9 cellular contexts compared by ENCODE assay signal in the genomic region with DNA sequence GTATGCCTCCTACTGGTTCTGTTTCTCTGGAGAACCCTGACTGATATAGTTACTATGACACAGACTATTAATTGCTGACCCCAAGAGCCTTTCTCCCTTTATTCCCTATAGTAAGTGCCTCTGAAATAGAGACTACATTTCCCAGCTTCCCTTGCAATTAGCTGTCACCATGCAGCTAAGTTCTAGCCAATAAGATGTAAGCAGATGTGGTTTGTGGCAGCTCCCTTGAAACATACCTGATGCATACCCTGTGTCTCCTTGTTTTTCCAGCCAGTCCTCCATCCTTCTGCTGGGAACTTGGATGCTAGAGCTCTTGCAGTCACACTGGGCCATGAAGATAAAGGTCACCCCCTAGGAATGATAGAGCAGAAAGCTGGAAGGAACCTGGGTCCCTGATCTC. TPM values are rescaled to one million over a fixed set of nuclear protein-coding genes. Genes with fewer than 3 reads are reported as not detected.
DNase-seq lines count a peak whose midpoint lies in the region; ATAC-seq and TF ChIP-seq lines count a peak whose summit lies in the region.
"Had no signal": no experiment of that assay in that cellular context is flagged by ENCODE, and none has a peak within 500 bp of the region (broad histone marks: within the 10 kb centered on the region; RNA-seq: fewer than 3 reads in every experiment).

No MANE protein-coding gene starts in this region.

- H3K9me3 Mint-ChIP-seq in activated naive CD4-positive, alpha-beta T cell treated with anti-CD3 and anti-CD28 coated beads, Interleukin-2, amount 10 ng/mL, durations not matched to agents 7 days and 5 days, result no peaks in the 10 kb centered on the region
- H3K9me3 Mint-ChIP-seq: T-cell had no signal

- H3K27ac Mint-ChIP-seq in activated naive CD4-positive, alpha-beta T cell treated with anti-CD3 and anti-CD28 coated beads, Interleukin-2, amount 10 ng/mL, durations not matched to agents 7 days and 5 days, result no peak overlapping the region
- H3K27ac Mint-ChIP-seq: T-cell had no signal

- no peaks in the 10 kb centered on the region for H3K36me3 ChIP-seq in WERI-Rb-1
- no peaks in the 10 kb centered on the region for H3K36me3 ChIP-seq in smooth muscle cell (ENCODE audit: low read depth)

- no peak overlapping the region for H3K27ac ChIP-seq in WERI-Rb-1
- H3K27ac ChIP-seq in smooth muscle cell (ENCODE audit: low read depth), result peak overlapping the region; percentile 89

- no peak overlapping the region for H3K4me3 Mint-ChIP-seq in activated naive CD4-positive, alpha-beta T cell treated with anti-CD3 and anti-CD28 coated beads, Interleukin-2, amount 10 ng/mL, durations not matched to agents 7 days and 5 days
- H3K4me3 Mint-ChIP-seq: T-cell had no signal

- peak overlapping the region; percentile 20 for H3K4me2 ChIP-seq in smooth muscle cell

- H3K36me3 Mint-ChIP-seq in activated naive CD4-positive, alpha-beta T cell treated with anti-CD3 and anti-CD28 coated beads, Interleukin-2, amount 10 ng/mL, durations not matched to agents 7 days and 5 days, result no peaks in the 10 kb centered on the region
- H3K36me3 Mint-ChIP-seq: T-cell had no signal

- no peak overlapping the region for H3K9ac ChIP-seq in smooth muscle cell (ENCODE audit: low read depth)

- H3K4me1 ChIP-seq in smooth muscle cell (ENCODE audit: low read depth), result no peaks in the 10 kb centered on the region

- H3K4me1 Mint-ChIP-seq in activated naive CD4-positive, alpha-beta T cell treated with anti-CD3 and anti-CD28 coated beads, Interleukin-2, amount 10 ng/mL, durations not matched to agents 7 days and 5 days, result peaks cover 10% of the 10 kb centered on the region
- H3K4me1 Mint-ChIP-seq: T-cell had no signal

- DNase-seq in activated naive CD4-positive, alpha-beta T cell treated with anti-CD3 and anti-CD28 coated beads, Interleukin-2, amount 10 ng/mL, durations not matched to agents 7 days and 5 days, result peak; percentile 23
- DNase-seq in activated naive CD4-positive, alpha-beta T cell (lab: John Stamatoyannopoulos, UW), result no peak
- peak; percentile 19 for DNase-seq in WERI-Rb-1
- no peak for DNase-seq in smooth muscle cell (lab: John Stamatoyannopoulos, UW; ENCODE audit: unreplicated experiment)
- no peak for DNase-seq in COLO668 (lab: John Stamatoyannopoulos, UW; ENCODE audit: unreplicated experiment)
- DNase-seq in activated naive CD4-positive, alpha-beta T cell treated with anti-CD3 and anti-CD28 coated beads, Interleukin-2, amount 50 U/mL, for 16 hours, result no peak
- DNase-seq in NCI-H1048 (lab: John Stamatoyannopoulos, UW), result no peak
- DNase-seq: T-cell had no signal

- H3K27me3 Mint-ChIP-seq in activated naive CD4-positive, alpha-beta T cell treated with anti-CD3 and anti-CD28 coated beads, Interleukin-2, amount 10 ng/mL, durations not matched to agents 7 days and 5 days, result peaks cover 12% of the 10 kb centered on the region
- H3K27me3 Mint-ChIP-seq: T-cell had no signal

- TF ChIP-seq CTCF in WERI-Rb-1 (IDR thresholded peaks at IDR 0.05; ENCODE audit: low read depth, low read length) (no peak), smooth muscle cell (IDR thresholded peaks at IDR 0.05; ENCODE audit: borderline replicate concordance, insufficient read depth, poor library complexity, severe bottlenecking) (no peak)

- H3K9me3 ChIP-seq in WERI-Rb-1 (ENCODE audit: severe bottlenecking) (no peaks in the 10 kb centered on the region), smooth muscle cell (replicated peaks; ENCODE audit: low read depth) (no peaks in the 10 kb centered on the region)

- ATAC-seq in HG03175 (IDR thresholded peaks at IDR 0.05; ENCODE audit: unreplicated experiment), result peak; percentile 76

- no peak overlapping the region for H2AFZ ChIP-seq in smooth muscle cell (ENCODE audit: low read depth)

- no peaks in the 10 kb centered on the region for H3K27me3 ChIP-seq in WERI-Rb-1 (ENCODE audit: insufficient read depth, low read depth, severe bottlenecking)
- H3K27me3 ChIP-seq in smooth muscle cell (ENCODE audit: low read depth), result no peaks in the 10 kb centered on the region

- H3K4me3 ChIP-seq in WERI-Rb-1 (ENCODE audit: low read depth, low read length), result no peak overlapping the region
- H3K4me3 ChIP-seq in smooth muscle cell, result no peak overlapping the region

- CTCF ChIA-PET in activated naive CD4-positive, alpha-beta T cell treated with anti-CD3 and anti-CD28 coated beads, Interleukin-2, amount 10 ng/mL, durations not matched to agents 7 days and 5 days (lab: Charles Lee), result no interaction called here

- H4K20me1 ChIP-seq in smooth muscle cell (ENCODE audit: low read depth), result no peaks in the 10 kb centered on the region

- H3F3A ChIP-seq in smooth muscle cell (ENCODE audit: low read depth), result peaks cover 6% of the 10 kb centered on the region

- no peaks in the 10 kb centered on the region for H3K79me2 ChIP-seq in smooth muscle cell (ENCODE audit: low read depth)

RNA-seq across cellular contexts. Expression of gene TMEM165, which starts 9.7 kb away (rescaled TPM):
- 235 and 266 TPM in 2 replicates for total RNA-seq in smooth muscle cell
- polyA plus RNA-seq in smooth muscle cell, result 167 and 178 TPM in 2 replicates

RNA-seq across cellular contexts. Expression of gene SRD5A3, which starts 40.0 kb away (rescaled TPM):
- 9.9 and 18.1 TPM in 2 replicates for total RNA-seq in smooth muscle cell
- 33.2 and 37.3 TPM in 2 replicates for polyA plus RNA-seq in smooth muscle cell

Comparison
In these comparisons a context has a peak if more than half of its experiments do, and no peak if none do; other contexts are left out.
1. DNase-seq: peak in activated naive CD4-positive, alpha-beta T cell treated with anti-CD3 and anti-CD28 coated beads, Interleukin-2, amount 10 ng/mL, durations not matched to agents 7 days and 5 days (single experiment) and WERI-Rb-1 (single experiment); none in activated naive CD4-positive, alpha-beta T cell (0 of 4), smooth muscle cell (single experiment), COLO668 (single experiment), activated naive CD4-positive, alpha-beta T cell treated with anti-CD3 and anti-CD28 coated beads, Interleukin-2, amount 50 U/mL, for 16 hours (single experiment) and NCI-H1048 (single experiment).